ENCODE assay signal across 27 cellular contexts in genomic region chr10:122448600-122448999, GRCh38. TPM values are rescaled to one million over a fixed set of nuclear protein-coding genes. Genes with fewer than 3 reads are reported as not detected.
A peak's percentile ranks its signal among the peaks of the same experiment; 100 is the strongest.
DNase-seq lines count a peak whose midpoint lies in the region; ATAC-seq, FAIRE-seq and TF ChIP-seq lines count a peak whose summit lies in the region.
"Had no signal": no experiment of that assay in that cellular context is flagged by ENCODE, and none has a peak within 500 bp of the region (broad histone marks: within the 10 kb centered on the region; RNA-seq: fewer than 3 reads in every experiment).

No MANE protein-coding gene starts in this region.

- BruUV-seq in HepG2 (replicated peaks; lab: Mats Ljungman, UMichigan), result no TSS peak
- BruUV-seq in PC-9 (replicated peaks; lab: Mats Ljungman, UMichigan), result no TSS peak

- no peak for TF ChIP-seq EP300 in HepG2 (IDR thresholded peaks at IDR 0.05; ENCODE audit: low read depth in 2 of 2, low read length in 2 of 2)
- TF ChIP-seq EP300 in HepG2 (CRISPR knock-in tag; IDR thresholded peaks at IDR 0.05; ENCODE audit: borderline replicate concordance), result no peak

- peak overlapping the region in 1 of 2 donors; percentile 49 for H3K27ac ChIP-seq in liver (ENCODE audit: low read depth in 1 of 2, low read length in 2 of 2)
- no peak overlapping the region for H3K27ac ChIP-seq in HepG2 (ENCODE audit: extremely low read length, insufficient read depth, low read length)
- no peak overlapping the region for H3K27ac ChIP-seq in MM.1S (ENCODE audit: low read length)
- no peak overlapping the region for H3K27ac ChIP-seq in WERI-Rb-1
- H3K27ac ChIP-seq in right lobe of liver, result peak overlapping the region; percentile 21 to 75 (median 42)
- H3K27ac ChIP-seq in PC-9, result no peak overlapping the region
- H3K27ac ChIP-seq: BLaER1 had no signal

- H3K9me2 ChIP-seq in MM.1S (replicated peaks; ENCODE audit: insufficient read depth, low read length) (no peaks in the 10 kb centered on the region), PC-9 (ENCODE audit: insufficient read depth) (no peaks in the 10 kb centered on the region)

- intact Hi-C loops in HepG2 (cut with micrococcal nuclease; ENCODE audit: unreplicated experiment), result loop anchor here (10.0 kb wide), 1 partner anchor 116 kb away; the partner anchor contains the start of gene DMBT1
- intact Hi-C loops in right lobe of liver (cut with DNase I), result no loop called here
- intact Hi-C loops in PC-9 (cut with micrococcal nuclease; ENCODE audit: unreplicated experiment), result no loop called here

- ATAC-seq in HepG2 (no peak), right lobe of liver (peak; percentile 25 to 63 (median 44)), GM21825 (IDR thresholded peaks at IDR 0.05; ENCODE audit: unreplicated experiment) (no peak)
- ATAC-seq: CD8-positive, alpha-beta T cell had no signal

- POLR2A ChIA-PET in HepG2 (lab: Yijun Ruan, JAX) (no interaction called here), PC-9 (lab: Charles Lee; ENCODE audit: unreplicated experiment) (no interaction called here)

- TF ChIP-seq POLR2A in HepG2 (IDR thresholded peaks at IDR 0.05; ENCODE audit: insufficient read depth in 1 of 2, low read depth in 2 of 2, low read length in 2 of 2), result no peak
- no peak for TF ChIP-seq POLR2A in right lobe of liver (IDR thresholded peaks at IDR 0.05)

- no peaks in the 10 kb centered on the region for H3K36me3 ChIP-seq in liver (ENCODE audit: control insufficient read depth in 4 of 4, insufficient read depth in 3 of 4, low read depth in 1 of 4, low read length in 3 of 4)
- H3K36me3 ChIP-seq in HepG2 (replicated peaks in 1 of 2; ENCODE audit: control insufficient read depth in 1 of 2, insufficient read depth in 2 of 2, low read length in 2 of 2), result no peaks in the 10 kb centered on the region
- H3K36me3 ChIP-seq in MM.1S (replicated peaks; ENCODE audit: insufficient read depth, low read length), result no peaks in the 10 kb centered on the region
- H3K36me3 ChIP-seq in WERI-Rb-1, result no peaks in the 10 kb centered on the region
- no peaks in the 10 kb centered on the region for H3K36me3 ChIP-seq in right lobe of liver
- H3K36me3 ChIP-seq in PC-9 (ENCODE audit: low read depth), result no peaks in the 10 kb centered on the region
- H3K36me3 ChIP-seq: BE2C, BLaER1 had no signal

- TF ChIP-seq CTCF in liver (IDR thresholded peaks at IDR 0.05; ENCODE audit: low read depth, low read length, missing input control) (no peak), HepG2 (CRISPR knock-in tag; IDR thresholded peaks at IDR 0.05) (no peak), MM.1S (IDR thresholded peaks at IDR 0.05; ENCODE audit: low read length) (no peak), WERI-Rb-1 (IDR thresholded peaks at IDR 0.05; ENCODE audit: low read depth, low read length) (no peak), right lobe of liver (IDR thresholded peaks at IDR 0.05) (no peak), PC-9 (conservative IDR thresholded peaks at IDR 0.05) (no peak)

- no peaks in the 10 kb centered on the region for H3K27me3 ChIP-seq in liver (ENCODE audit: control insufficient read depth in 4 of 4, insufficient read depth in 4 of 4, low read length in 3 of 4)
- H3K27me3 ChIP-seq in HepG2 (ENCODE audit: control insufficient read depth in 1 of 2, insufficient read depth in 2 of 2, low read length in 2 of 2), result peaks cover 0 to 28% of the 10 kb centered on the region in 2 experiments; a peak in 3 of 5 replicates
- H3K27me3 ChIP-seq in MM.1S (replicated peaks; ENCODE audit: insufficient read depth, low read length), result no peaks in the 10 kb centered on the region
- no peaks in the 10 kb centered on the region for H3K27me3 ChIP-seq in WERI-Rb-1 (ENCODE audit: insufficient read depth, low read depth, severe bottlenecking)
- no peaks in the 10 kb centered on the region for H3K27me3 ChIP-seq in right lobe of liver
- no peaks in the 10 kb centered on the region for H3K27me3 ChIP-seq in PC-9 (ENCODE audit: insufficient read depth, low read depth)
- H3K27me3 ChIP-seq: BE2C, BLaER1 had no signal

- in situ Hi-C loops in HepG2 (cut with HindIII; ENCODE audit: extremely low pct_ligation_motif_present, low pct_unique_long_range_greater_than_20kb), result no loop called here

- H3F3A ChIP-seq in MM.1S (ENCODE audit: insufficient read depth, low read length) (no peaks in the 10 kb centered on the region), PC-9 (ENCODE audit: insufficient read depth, low read depth) (no peaks in the 10 kb centered on the region)

- H4K20me1 ChIP-seq in HepG2 (ENCODE audit: insufficient read depth, low read length) (no peaks in the 10 kb centered on the region), MM.1S (ENCODE audit: insufficient read depth, low read length) (no peaks in the 10 kb centered on the region), PC-9 (ENCODE audit: insufficient read depth) (no peaks in the 10 kb centered on the region)
- H4K20me1 ChIP-seq: BLaER1 had no signal

- H3K79me2 ChIP-seq in HepG2 (ENCODE audit: insufficient read depth, low read length) (no peaks in the 10 kb centered on the region), MM.1S (ENCODE audit: low read length) (no peaks in the 10 kb centered on the region), PC-9 (ENCODE audit: low read depth) (no peaks in the 10 kb centered on the region)

- H3K4me1 ChIP-seq in liver (ENCODE audit: control insufficient read depth in 4 of 4, insufficient read depth in 4 of 4, low read length in 3 of 4) (peaks cover 5 to 13% (median 9%) of the 10 kb centered on the region in 4 donors), HepG2 (ENCODE audit: insufficient read depth, low read length) (no peaks in the 10 kb centered on the region), MM.1S (ENCODE audit: low read length) (no peaks in the 10 kb centered on the region), right lobe of liver (peaks cover 0 to 21% (median 8%) of the 10 kb centered on the region in 4 donors), PC-9 (replicated peaks; ENCODE audit: insufficient read depth) (no peaks in the 10 kb centered on the region)
- H3K4me1 ChIP-seq: BE2C had no signal

- no peak overlapping the region for H3K4me3 ChIP-seq in liver (ENCODE audit: low read depth in 1 of 3, low read length in 3 of 3)
- no peak overlapping the region for H3K4me3 ChIP-seq in HepG2 (replicated peaks in 1 of 3; ENCODE audit: insufficient read depth in 1 of 3, low read depth in 2 of 3, low read length in 3 of 3)
- no peak overlapping the region for H3K4me3 ChIP-seq in MM.1S (ENCODE audit: low read length)
- no peak overlapping the region for H3K4me3 ChIP-seq in WERI-Rb-1 (ENCODE audit: low read depth, low read length)
- no peak overlapping the region for H3K4me3 ChIP-seq in right lobe of liver
- no peak overlapping the region for H3K4me3 ChIP-seq in PC-9
- H3K4me3 ChIP-seq: BLaER1 had no signal

- CTCF ChIA-PET in HepG2 (lab: Yijun Ruan, JAX; ENCODE audit: low intra/inter-chr PET ratio, low total read pairs), result no interaction called here
- CTCF ChIA-PET in PC-9 (lab: Charles Lee), result no interaction called here

- H3K4me2 ChIP-seq in HepG2 (ENCODE audit: low read depth, low read length) (no peak overlapping the region), MM.1S (ENCODE audit: low read depth, low read length) (no peak overlapping the region), PC-9 (no peak overlapping the region)
- H3K4me2 ChIP-seq: BLaER1 had no signal

- H3K9me3 ChIP-seq in liver (ENCODE audit: control insufficient read depth in 4 of 4, low read length in 3 of 4) (no peaks in the 10 kb centered on the region), HepG2 (ENCODE audit: low read length) (no peaks in the 10 kb centered on the region), MM.1S (replicated peaks; ENCODE audit: insufficient read depth, low read length) (no peaks in the 10 kb centered on the region), WERI-Rb-1 (ENCODE audit: severe bottlenecking) (peaks cover 4% of the 10 kb centered on the region), right lobe of liver (no peaks in the 10 kb centered on the region), PC-9 (ENCODE audit: insufficient read depth, low read depth) (no peaks in the 10 kb centered on the region)
- H3K9me3 ChIP-seq: BE2C, BLaER1, Caco-2 had no signal

- H3K9ac ChIP-seq in liver (ENCODE audit: low read depth in 1 of 2, low read length in 2 of 2) (no peak overlapping the region), HepG2 (ENCODE audit: insufficient read depth, low read depth, low read length) (no peak overlapping the region), MM.1S (ENCODE audit: low read length) (no peak overlapping the region)
- H3K9ac ChIP-seq: BLaER1 had no signal

- TF ChIP-seq RAD21 in liver (IDR thresholded peaks at IDR 0.05), result no peak
- TF ChIP-seq RAD21 in HepG2 (CRISPR knock-in tag; IDR thresholded peaks at IDR 0.05), result no peak

- DNase-seq in HepG2 (ENCODE audit: low spot score) (no peak), MM.1S (no peak), WERI-Rb-1 (peak; percentile 39), right lobe of liver (no peak), CD1c-positive myeloid dendritic cell (ENCODE audit: extremely low spot score) (no peak), PC-9 (no peak)
- DNase-seq: 8988T; ACHN; BE2C; C1 segment of cervical spinal cord; Caco-2; Calu3; CD4-positive, alpha-beta T cell; CD8-positive, alpha-beta T cell; DMS79 treated with DMSO at 0.1 percent for 48 hours; GF-D8 had no signal

- H2AFZ ChIP-seq in HepG2 (ENCODE audit: low read length) (no peak overlapping the region), MM.1S (ENCODE audit: low read length) (0 out of 2 replicates have a peak overlapping the region, but pooled peaks have one; percentile 27), PC-9 (no peak overlapping the region)

- no peak for FAIRE-seq in HepG2 (lab: Jason Lieb, UNC)
- FAIRE-seq: A204.1, D721Med, G401.6, GM12891, GM18507 had no signal

- 53% methylated on average over 3 of the region's 3 CpGs for WGBS in liver
- WGBS in HepG2 (ENCODE audit: low lambda C conversion rate), result 38% methylated on average over 3 of the region's 3 CpGs
- 35% methylated on average over 3 of the region's 3 CpGs for WGBS in right lobe of liver (ENCODE audit: insufficient coverage, low coverage, low lambda C conversion rate, missing lambda C conversion rate)

RNA-seq across cellular contexts. Expression of gene ARMS2, which starts 5.9 kb away (rescaled TPM):
- total RNA-seq in liver, result under 1 TPM in 1 of 2 donors, not detected in 1; 0.17 TPM
- polyA plus RNA-seq in liver, result not detected
- total RNA-seq in HepG2 (2016; rRNA removed; fragmentation: Illumina TruSeq; extraction: Trizol), result not detected in 2 replicates
- not detected in 2 replicates for total RNA-seq in HepG2 (2016; cell fraction: cytosol; rRNA removed; fragmentation: Illumina TruSeq; extraction: Trizol; ENCODE audit: low read depth)
- total RNA-seq in HepG2 (2016; cell fraction: insoluble cytoplasmic fraction; rRNA removed; fragmentation: Illumina TruSeq; extraction: Trizol), result not detected in 2 replicates
- total RNA-seq in HepG2 (2016; cell fraction: membrane; rRNA removed; fragmentation: Illumina TruSeq; extraction: Trizol), result not detected in 2 replicates
- total RNA-seq in HepG2 (2016; cell fraction: nucleus; rRNA removed; fragmentation: Illumina TruSeq; extraction: Trizol), result not detected in 2 replicates
- polyA plus RNA-seq in HepG2 (2011; rRNA removed), result not detected in 2 replicates
- polyA plus RNA-seq in HepG2 (2011; cell fraction: cytosol; rRNA removed), result not detected in 2 replicates
- polyA plus RNA-seq in HepG2 (2011; cell fraction: nucleus; rRNA removed), result 0.23 TPM in 1 of 2 replicates, not detected in the other
- polyA plus RNA-seq in HepG2 (2012), result not detected in 2 replicates
- polyA plus RNA-seq in HepG2 (2016; cell fraction: cytosol; fragmentation: Illumina TruSeq; extraction: Trizol; ENCODE audit: low read depth), result not detected in 2 replicates
- not detected in 2 replicates for polyA plus RNA-seq in HepG2 (2016; cell fraction: insoluble cytoplasmic fraction; fragmentation: Illumina TruSeq; extraction: Trizol; ENCODE audit: low read depth)
- polyA plus RNA-seq in HepG2 (2016; cell fraction: membrane; fragmentation: Illumina TruSeq; extraction: Trizol; ENCODE audit: low read depth), result not detected in 2 replicates
- not detected in 2 replicates for polyA plus RNA-seq in HepG2 (2016; cell fraction: nucleus; fragmentation: Illumina TruSeq; extraction: Trizol; ENCODE audit: insufficient read depth, low read depth)
- not detected in 2 replicates for polyA minus RNA-seq in HepG2 (2011; rRNA and poly(A)+ RNA removed; ENCODE audit: low replicate concordance)
- not detected in 2 replicates for polyA minus RNA-seq in HepG2 (2011; cell fraction: cytosol; rRNA and poly(A)+ RNA removed)
- not detected in 2 replicates for polyA minus RNA-seq in HepG2 (2011; cell fraction: nucleus; rRNA and poly(A)+ RNA removed)
- not detected for total RNA-seq in right lobe of liver
- total RNA-seq in PC-9 (2021), result not detected in 2 replicates
- total RNA-seq: A673; Caco-2; Calu3; CD4-positive, alpha-beta T cell; CD8-positive, alpha-beta T cell had no signal
- polyA plus RNA-seq: AG04450, CD14-positive monocyte had no signal

RNA-seq across cellular contexts. Expression of gene HTRA1, which starts 12.8 kb away (rescaled TPM):
- 10 to 100 TPM in 1 of 2 donors, 1 to 10 TPM in 1; 4.3 to 73.3 TPM for total RNA-seq in liver
- 100 to 1,000 TPM in 1 of 2 donors, 10 to 100 TPM in 1; 71.0 to 289 TPM for polyA plus RNA-seq in liver
- total RNA-seq in HepG2 (2016; rRNA removed; fragmentation: Illumina TruSeq; extraction: Trizol), result 0.17 and 0.40 TPM in 2 replicates
- total RNA-seq in HepG2 (2016; cell fraction: cytosol; rRNA removed; fragmentation: Illumina TruSeq; extraction: Trizol; ENCODE audit: low read depth), result 0.10 TPM in 1 of 2 replicates, not detected in the other
- 0.15 and 0.37 TPM in 2 replicates for total RNA-seq in HepG2 (2016; cell fraction: insoluble cytoplasmic fraction; rRNA removed; fragmentation: Illumina TruSeq; extraction: Trizol)
- total RNA-seq in HepG2 (2016; cell fraction: membrane; rRNA removed; fragmentation: Illumina TruSeq; extraction: Trizol), result 0.31 and 0.48 TPM in 2 replicates
- total RNA-seq in HepG2 (2016; cell fraction: nucleus; rRNA removed; fragmentation: Illumina TruSeq; extraction: Trizol), result 0.43 TPM in 1 of 2 replicates, not detected in the other
- 0.11 and 0.18 TPM in 2 replicates for polyA plus RNA-seq in HepG2 (2011; rRNA removed)
- 0.09 and 0.16 TPM in 2 replicates for polyA plus RNA-seq in HepG2 (2011; cell fraction: cytosol; rRNA removed)
- 0.13 TPM in 1 of 2 replicates, not detected in the other for polyA plus RNA-seq in HepG2 (2011; cell fraction: nucleus; rRNA removed)
- polyA plus RNA-seq in HepG2 (2012), result 0.09 and 0.11 TPM in 2 replicates
- polyA plus RNA-seq in HepG2 (2016; cell fraction: cytosol; fragmentation: Illumina TruSeq; extraction: Trizol; ENCODE audit: low read depth), result 0.18 TPM in 2 replicates
- 0.13 TPM in 1 of 2 replicates, not detected in the other for polyA plus RNA-seq in HepG2 (2016; cell fraction: insoluble cytoplasmic fraction; fragmentation: Illumina TruSeq; extraction: Trizol; ENCODE audit: low read depth)
- polyA plus RNA-seq in HepG2 (2016; cell fraction: membrane; fragmentation: Illumina TruSeq; extraction: Trizol; ENCODE audit: low read depth), result 0.22 TPM in 2 replicates
- 0.29 TPM in 1 of 2 replicates, not detected in the other for polyA plus RNA-seq in HepG2 (2016; cell fraction: nucleus; fragmentation: Illumina TruSeq; extraction: Trizol; ENCODE audit: insufficient read depth, low read depth)
- polyA minus RNA-seq in HepG2 (2011; rRNA and poly(A)+ RNA removed; ENCODE audit: low replicate concordance), result 23.5 TPM in 1 of 2 replicates, not detected in the other
- 0.26 TPM in 1 of 2 replicates, not detected in the other for polyA minus RNA-seq in HepG2 (2011; cell fraction: cytosol; rRNA and poly(A)+ RNA removed)
- not detected in 2 replicates for polyA minus RNA-seq in HepG2 (2011; cell fraction: nucleus; rRNA and poly(A)+ RNA removed)
- total RNA-seq in right lobe of liver, result 100 to 1,000 TPM in 3 of 6 experiments, 10 to 100 TPM in 3; 91.9 to 224 (median 134) TPM
- total RNA-seq in PC-9 (2021), result 14.9 and 18.0 TPM in 2 replicates
- total RNA-seq: CD4-positive, alpha-beta T cell; CD8-positive, alpha-beta T cell had no signal

Comparison
In these comparisons a context has a peak if more than half of its experiments do, and no peak if none do; other contexts are left out.
1. H3K27ac ChIP-seq: peak in right lobe of liver (3 of 3); none in HepG2 (single experiment), MM.1S (single experiment), WERI-Rb-1 (single experiment) and PC-9 (single experiment).
2. ATAC-seq: peak in right lobe of liver (4 of 4); none in HepG2 (single experiment) and GM21825 (single experiment).